In the genomic region with DNA sequence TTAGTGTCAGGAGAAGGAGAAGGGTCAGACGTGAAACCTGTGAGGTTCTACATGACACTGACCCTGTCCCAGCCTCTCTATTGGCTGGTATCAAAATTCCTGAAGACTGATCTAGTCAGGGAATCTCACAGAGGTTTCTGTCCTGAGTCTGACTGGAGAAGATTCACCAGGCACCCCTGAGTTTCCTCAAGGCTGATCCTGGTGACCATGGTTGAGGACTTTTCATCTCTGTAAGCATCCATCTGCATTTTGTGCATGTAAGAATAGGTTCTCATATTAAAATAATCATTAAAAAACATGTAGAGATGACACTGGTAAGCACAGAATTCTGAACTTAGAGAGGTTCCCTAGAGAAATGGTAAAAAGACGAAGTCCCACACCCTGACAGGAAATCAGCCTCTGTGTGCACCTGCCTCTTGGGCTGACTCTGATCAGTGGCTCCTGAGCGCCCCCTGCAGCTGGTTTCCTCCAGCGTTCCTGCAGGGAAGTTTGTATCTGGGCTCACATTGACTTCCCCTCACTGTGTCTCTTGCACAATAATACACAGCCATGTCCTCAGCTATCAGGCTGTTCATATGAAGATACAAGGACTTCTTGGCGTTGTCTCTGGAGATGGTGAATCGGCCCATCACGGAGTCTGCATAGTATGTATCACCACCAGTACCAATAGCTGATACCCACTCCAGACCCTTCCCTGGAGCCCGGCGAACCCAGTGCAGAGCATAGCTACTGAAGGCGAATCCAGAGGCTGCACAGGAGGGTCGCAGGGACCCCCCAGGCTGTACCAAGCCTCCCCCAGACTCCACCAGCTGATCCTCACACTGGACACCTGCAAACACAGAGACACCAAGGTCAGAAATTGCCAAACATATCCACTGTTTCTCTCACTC, we compare ENCODE assay signal across 8 cellular contexts.
A peak's percentile ranks its signal among the peaks of the same experiment; 100 is the strongest.
DNase-seq lines count a peak whose midpoint lies in the region; ATAC-seq and TF ChIP-seq lines count a peak whose summit lies in the region.

No MANE protein-coding gene starts in this region.

- TF ChIP-seq CTCF in foreskin fibroblast (IDR thresholded peaks at IDR 0.05; ENCODE audit: low read depth, low read length) = no peak

- peak; percentile 41 to 78 for ATAC-seq in activated CD4-positive, CD25-positive, alpha-beta regulatory T cell treated with anti-CD3 and anti-CD28 coated beads, Interleukin-2, amount 50 U/mL, for 24 hours
- no peak for ATAC-seq in left cardiac atrium
- ATAC-seq in stimulated activated memory B cell treated with anti-CD40 and anti-IgM and Interleukin-4, amounts not matched to agents 10 μg/mL and 1 μg/mL and 100 μg/mL, for 72 hours = peak; percentile 64
- ATAC-seq in GM19328 (IDR thresholded peaks at IDR 0.05; ENCODE audit: unreplicated experiment) = no peak

- H3K9me3 Mint-ChIP-seq in stimulated activated memory B cell treated with anti-CD40 and anti-IgM and Interleukin-4, amounts not matched to agents 10 μg/mL and 1 μg/mL and 100 μg/mL, for 72 hours = no peaks in the 10 kb centered on the region

- H3K27me3 Mint-ChIP-seq in stimulated activated memory B cell treated with anti-CD40 and anti-IgM and Interleukin-4, amounts not matched to agents 10 μg/mL and 1 μg/mL and 100 μg/mL, for 72 hours = peaks cover 5% of the 10 kb centered on the region

- H3K4me1 Mint-ChIP-seq in stimulated activated memory B cell treated with anti-CD40 and anti-IgM and Interleukin-4, amounts not matched to agents 10 μg/mL and 1 μg/mL and 100 μg/mL, for 72 hours = peaks cover 22% of the 10 kb centered on the region

- H3K36me3 Mint-ChIP-seq in stimulated activated memory B cell treated with anti-CD40 and anti-IgM and Interleukin-4, amounts not matched to agents 10 μg/mL and 1 μg/mL and 100 μg/mL, for 72 hours = no peaks in the 10 kb centered on the region

- DNase-seq in NCI-H82 (lab: John Stamatoyannopoulos, UW) (peak; percentile 0), NCI-H82 treated with DMSO at 0.1 percent for 48 hours (lab: John Stamatoyannopoulos, UW; ENCODE audit: unreplicated experiment) (no peak), left cardiac atrium (peak; percentile 56), foreskin fibroblast (no peak), midbrain (lab: John Stamatoyannopoulos, UW) (no peak)

- H3K27ac Mint-ChIP-seq in stimulated activated memory B cell treated with anti-CD40 and anti-IgM and Interleukin-4, amounts not matched to agents 10 μg/mL and 1 μg/mL and 100 μg/mL, for 72 hours = no peak overlapping the region

- no peak overlapping the region for H3K4me3 Mint-ChIP-seq in stimulated activated memory B cell treated with anti-CD40 and anti-IgM and Interleukin-4, amounts not matched to agents 10 μg/mL and 1 μg/mL and 100 μg/mL, for 72 hours

- no peak overlapping the region for H3K4me3 ChIP-seq in foreskin fibroblast (ENCODE audit: low read depth in 1 of 2, low read length in 2 of 2)

- intact Hi-C loops in left cardiac atrium (cut with DNase I) = no loop called here

Comparison
In these comparisons a context has a peak if more than half of its experiments do, and no peak if none do; other contexts are left out.
1. DNase-seq: peak in NCI-H82 (single experiment) and left cardiac atrium (single experiment); none in NCI-H82 treated with DMSO at 0.1 percent for 48 hours (single experiment), foreskin fibroblast (0 of 2) and midbrain (single experiment).
2. ATAC-seq: peak in activated CD4-positive, CD25-positive, alpha-beta regulatory T cell treated with anti-CD3 and anti-CD28 coated beads, Interleukin-2, amount 50 U/mL, for 24 hours (2 of 2) and stimulated activated memory B cell treated with anti-CD40 and anti-IgM and Interleukin-4, amounts not matched to agents 10 μg/mL and 1 μg/mL and 100 μg/mL, for 72 hours (single experiment); none in left cardiac atrium (0 of 2) and GM19328 (single experiment).